8 cellular contexts compared by ENCODE assay signal in the genomic region with DNA sequence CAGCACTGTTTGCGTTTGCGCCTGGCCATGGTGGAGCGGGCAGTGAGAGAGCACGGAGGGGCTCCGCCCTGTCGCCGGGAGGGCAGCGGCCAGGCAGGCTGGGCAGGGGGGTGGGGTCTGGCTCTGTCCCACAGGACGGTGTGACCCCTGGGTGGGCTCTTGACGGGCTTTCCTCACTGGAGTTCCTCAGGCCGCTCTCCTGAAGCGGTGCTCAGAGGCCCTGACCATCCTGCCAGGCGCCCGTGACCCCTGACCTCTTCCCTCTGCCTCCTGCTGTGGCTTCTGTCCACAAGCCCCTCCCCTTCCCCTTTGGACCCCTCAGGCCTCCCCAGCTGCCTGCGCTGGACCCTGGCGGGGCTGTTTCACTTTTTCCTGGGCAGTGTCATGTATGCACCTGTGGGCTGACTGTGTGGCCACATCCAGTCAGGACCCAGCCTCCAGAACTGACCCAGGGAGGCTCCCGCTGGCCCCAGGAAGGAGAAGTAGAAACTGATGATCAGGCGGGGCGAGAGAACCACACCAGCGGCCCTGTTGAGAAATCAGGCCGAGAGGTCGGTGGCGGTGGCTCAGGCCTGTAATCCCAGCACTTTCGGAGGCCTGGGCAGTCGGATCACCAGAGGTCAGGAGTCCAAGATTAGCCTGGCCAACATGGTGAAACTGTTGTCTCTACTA. TPM values are rescaled to one million over a fixed set of nuclear protein-coding genes. Genes with fewer than 3 reads are reported as not detected.
DNase-seq lines count a peak whose midpoint lies in the region; ATAC-seq and TF ChIP-seq lines count a peak whose summit lies in the region.

No MANE protein-coding gene starts in this region.

- peak overlapping the region; percentile 87 to 100 (median 96) for H3K4me3 ChIP-seq in Peyer's patch
- peak overlapping the region; percentile 85 to 99 for H3K4me3 ChIP-seq in esophagus (ENCODE audit: low read depth in 1 of 2, low read length in 2 of 2)

- H3K27me3 ChIP-seq in Peyer's patch (no peaks in the 10 kb centered on the region), esophagus (ENCODE audit: control insufficient read depth in 1 of 2, insufficient read depth in 2 of 2, low read length in 2 of 2) (no peaks in the 10 kb centered on the region)

- H3K36me3 ChIP-seq in Peyer's patch: peaks cover 0 to 40% (median 0%) of the 10 kb centered on the region in 3 donors
- H3K36me3 ChIP-seq in esophagus (ENCODE audit: control insufficient read depth in 2 of 2, insufficient read depth in 2 of 2, low read length in 1 of 2): peaks cover 12 to 31% of the 10 kb centered on the region in 2 donors

- no peaks in the 10 kb centered on the region for H3K27me3 Mint-ChIP-seq in neural crest cell (ENCODE audit: low read depth)

- ATAC-seq in GM21717 (IDR thresholded peaks at IDR 0.05; ENCODE audit: unreplicated experiment) (no peak), HG02588 (IDR thresholded peaks at IDR 0.05; ENCODE audit: unreplicated experiment) (no peak), GM19324 (IDR thresholded peaks at IDR 0.05; ENCODE audit: low FRiP score, unreplicated experiment) (no peak), HG03469 (IDR thresholded peaks at IDR 0.05; ENCODE audit: unreplicated experiment) (no peak)

- TF ChIP-seq CTCF in Peyer's patch (IDR thresholded peaks at IDR 0.05) (no peak), neural crest cell (conservative IDR thresholded peaks at IDR 0.05) (no peak)

- H3K36me3 Mint-ChIP-seq in neural crest cell (ENCODE audit: low read depth): no peaks in the 10 kb centered on the region

- H3K27ac Mint-ChIP-seq in neural crest cell (ENCODE audit: unreplicated experiment): peak overlapping the region; percentile 62

- peaks cover 20% of the 10 kb centered on the region for H3K4me1 Mint-ChIP-seq in neural crest cell

- peak overlapping the region; percentile 85 for H3K4me3 Mint-ChIP-seq in neural crest cell

- H3K4me1 ChIP-seq in Peyer's patch (peaks cover 3 to 32% (median 17%) of the 10 kb centered on the region in 4 donors), esophagus (ENCODE audit: control insufficient read depth in 2 of 2, insufficient read depth in 2 of 2, low read length in 1 of 2) (peaks cover 4 to 14% of the 10 kb centered on the region in 2 donors)

- no peaks in the 10 kb centered on the region for H3K9me3 Mint-ChIP-seq in neural crest cell

- H3K27ac ChIP-seq in Peyer's patch: peak overlapping the region; percentile 83 to 98 (median 90)
- peak overlapping the region; percentile 34 to 79 for H3K27ac ChIP-seq in esophagus (ENCODE audit: low read depth in 2 of 2, low read length in 1 of 2)

- no peak for TF ChIP-seq POLR2A in Peyer's patch (IDR thresholded peaks at IDR 0.05)

- H3K9me3 ChIP-seq in Peyer's patch (no peaks in the 10 kb centered on the region), esophagus (ENCODE audit: control insufficient read depth in 2 of 2, insufficient read depth in 1 of 2, low read depth in 1 of 2, low read length in 1 of 2) (peaks cover 0 to 2% of the 10 kb centered on the region in 2 donors)

- WGBS in esophagus, 2 donors: 31 to 32% methylated on average over 25 of the region's 25 CpGs

- DNase-seq in ELF-1 (ENCODE audit: low read depth, low spot score) (peak; percentile 65), Peyer's patch (peak in 1 of 3 donors; percentile 66), neural crest cell (ENCODE audit: low read depth, low spot score) (peak; percentile 69)

RNA-seq across cellular contexts. Expression of gene OGFR, which starts 1.2 kb away (rescaled TPM):
- total RNA-seq in Peyer's patch (10 to 100 TPM; 73.3 to 88.3 (median 76.3) TPM), neural crest cell (36.7 and 38.5 TPM in 2 replicates)
- polyA plus RNA-seq in esophagus: 10 to 100 TPM; 16.9 to 35.6 TPM

RNA-seq across cellular contexts. Expression of gene MRGBP, which starts 9.6 kb away (rescaled TPM):
- total RNA-seq in Peyer's patch (10 to 100 TPM; 11.6 to 15.4 (median 13.3) TPM), neural crest cell (19.4 and 22.2 TPM in 2 replicates)
- polyA plus RNA-seq in esophagus: 1 to 10 TPM; 5.1 to 6.2 TPM

RNA-seq across cellular contexts. Expression of gene COL9A3, which starts 11.0 kb away (rescaled TPM):
- total RNA-seq in Peyer's patch: 10 to 100 TPM in 1 of 4 donors, 1 to 10 TPM in 3; 3.3 to 19.8 (median 4.1) TPM
- polyA plus RNA-seq in esophagus: 1 to 10 TPM; 1.4 to 3.8 TPM
- total RNA-seq in neural crest cell: 3.8 and 4.6 TPM in 2 replicates

RNA-seq across cellular contexts. Expression of gene TCFL5, which starts 55.8 kb away (rescaled TPM):
- 1 to 10 TPM; 2.6 to 6.6 (median 5.0) TPM for total RNA-seq in Peyer's patch
- 1 to 10 TPM; 2.8 to 3.5 TPM for polyA plus RNA-seq in esophagus
- total RNA-seq in neural crest cell: 17.5 and 17.6 TPM in 2 replicates
